ENCODE assay signal across 19 cellular contexts in genomic region chr4:33724685-33725084, GRCh38.
"Had no signal": no experiment of that assay in that cellular context is flagged by ENCODE, and none has a peak within 500 bp of the region (broad histone marks: within the 10 kb centered on the region; RNA-seq: fewer than 3 reads in every experiment).

No MANE protein-coding gene starts in this region.

- DNase-seq: activated B cell treated with CpG ODN at 0.5 μM for 24 hours; activated CD4-positive, alpha-beta T cell treated with anti-CD3 and anti-CD28 coated beads for 36 hours; activated CD4-positive, alpha-beta T cell treated with anti-CD3 and anti-CD28 coated beads, Interleukin-2, amount 50 U/mL, for 4 hours; activated CD8-positive, alpha-beta memory T cell treated with anti-CD3 and anti-CD28 coated beads for 24 hours; activated CD8-positive, alpha-beta memory T cell treated with anti-CD3 and anti-CD28 coated beads, Interleukin-2, amount 50 U/mL, for 4 hours; activated T-cell treated with anti-CD3 and anti-CD28 coated beads, Interleukin-2, amount 50 U/mL, for 24 hours; left ventricle myocardium inferior; naive thymus-derived CD8-positive, alpha-beta T cell; ovary; stimulated activated CD4-positive, alpha-beta T cell treated with anti-CD3 and anti-CD28 coated beads, Interleukin-1b, Interleukin-23, amount 100 ng/mL, for 48 hours; T-helper 1 cell; tibial artery had no signal

- ATAC-seq: activated CD4-positive, alpha-beta T cell treated with anti-CD3 and anti-CD28 coated beads for 36 hours; activated naive CD4-positive, alpha-beta T cell treated with anti-CD3 and anti-CD28 coated beads, Interleukin-2, amount 50 U/mL, for 72 hours; activated T-helper 17 cell treated with anti-CD3 and anti-CD28 coated beads, Interleukin-2, amount 50 U/mL, for 72 hours; foreskin keratinocyte; naive thymus-derived CD8-positive, alpha-beta T cell had no signal

- H3K27ac ChIP-seq: ascending aorta, breast epithelium, foreskin keratinocyte, left ventricle myocardium inferior, neutrophil, ovary, prostate gland, tibial artery had no signal

- H3K36me3 ChIP-seq: ascending aorta, breast epithelium, left ventricle myocardium inferior, neutrophil, ovary, prostate gland, tibial artery had no signal

- H3K4me3 ChIP-seq: ascending aorta, breast epithelium, left ventricle myocardium inferior, ovary, prostate gland, tibial artery had no signal

- H3K27me3 ChIP-seq: ascending aorta, breast epithelium, foreskin keratinocyte, neutrophil, ovary, tibial artery had no signal

- H3K9me3 ChIP-seq: ascending aorta, breast epithelium, left ventricle myocardium inferior, neutrophil, ovary, prostate gland, tibial artery had no signal

- H3K4me1 ChIP-seq: ascending aorta, breast epithelium, foreskin keratinocyte, left ventricle myocardium inferior, prostate gland, tibial artery had no signal
